ENCODE assay signal across 19 cellular contexts in the genomic region with DNA sequence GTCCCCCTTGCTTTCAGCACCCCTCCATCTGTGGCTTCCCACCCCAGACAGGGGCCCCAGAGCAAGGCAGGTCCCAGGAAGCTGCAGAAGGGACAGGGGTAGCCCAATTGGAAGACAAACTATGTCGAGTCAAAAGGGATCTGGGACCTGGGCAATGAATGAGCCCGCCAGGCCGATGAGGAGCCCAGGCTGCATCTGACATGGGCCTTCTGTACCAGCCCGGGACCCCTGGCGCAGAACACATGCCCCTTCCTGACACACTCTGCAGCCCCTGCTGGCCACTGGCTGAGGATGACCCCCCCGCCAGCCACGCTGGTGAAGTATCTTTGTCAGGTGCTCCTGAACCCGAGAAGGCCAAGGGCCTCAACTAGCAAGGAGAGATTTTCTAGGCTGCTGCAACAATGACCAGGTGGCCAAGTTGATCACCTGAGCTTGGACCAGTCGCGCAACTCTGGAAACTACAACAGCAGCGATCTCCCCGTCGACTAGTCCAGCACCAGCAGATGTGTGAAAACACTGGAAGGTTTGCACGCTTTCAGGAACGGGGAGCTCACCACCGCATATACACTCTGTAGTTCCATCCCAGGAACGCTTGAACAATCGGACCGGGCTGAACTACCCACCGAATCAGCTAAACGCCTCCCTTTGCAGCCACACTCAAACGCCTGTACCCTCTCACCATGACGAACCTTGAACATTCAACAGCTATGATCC.
DNase-seq lines count a peak whose midpoint lies in the region; ATAC-seq and TF ChIP-seq lines count a peak whose summit lies in the region.
"Had no signal": no experiment of that assay in that cellular context is flagged by ENCODE, and none has a peak within 500 bp of the region (broad histone marks: within the 10 kb centered on the region; RNA-seq: fewer than 3 reads in every experiment).

No MANE protein-coding gene starts in this region.

- CTCF ChIA-PET in CD4-positive, alpha-beta T cell (lab: Charles Lee): no interaction called here

- H3K4me3 ChIP-seq in GM23338: no peak overlapping the region
- no peak overlapping the region for H3K4me3 ChIP-seq in lower lobe of right lung
- H3K4me3 ChIP-seq: MG63, SK-N-MC had no signal

- peaks cover 47% of the 10 kb centered on the region for H3K36me3 Mint-ChIP-seq in CD4-positive, alpha-beta T cell (ENCODE audit: low read depth)
- peaks cover 30% of the 10 kb centered on the region for H3K36me3 Mint-ChIP-seq in GM23338 (ENCODE audit: low read depth)

- no peaks in the 10 kb centered on the region for H3K9me2 ChIP-seq in GM23338 (ENCODE audit: insufficient read depth)

- intact Hi-C loops in CD4-positive, alpha-beta T cell (cut with DNase I, micrococcal nuclease): no loop called here
- intact Hi-C loops in lower lobe of right lung (cut with DNase I) (no loop called here), sciatic nerve (cut with DNase I) (no loop called here)

- H3K4me2 ChIP-seq in GM23338: no peak overlapping the region

- H3K27me3 Mint-ChIP-seq in CD4-positive, alpha-beta T cell: no peaks in the 10 kb centered on the region
- H3K27me3 Mint-ChIP-seq in GM23338 (ENCODE audit: insufficient read depth, low read depth, poor library complexity): peaks cover 4% of the 10 kb centered on the region

- TF ChIP-seq CTCF in CD4-positive, alpha-beta T cell (IDR thresholded peaks at IDR 0.05): no peak
- TF ChIP-seq CTCF in GM23338 (conservative IDR thresholded peaks at IDR 0.05; ENCODE audit: low read depth in 2 of 2) (no peak), lower lobe of right lung (IDR thresholded peaks at IDR 0.05) (no peak)

- H3K27ac Mint-ChIP-seq in CD4-positive, alpha-beta T cell: no peak overlapping the region
- 0 out of 2 replicates have a peak overlapping the region, but pooled peaks have one; percentile 18 for H3K27ac Mint-ChIP-seq in GM23338
- H3K27ac Mint-ChIP-seq: HFFc6 had no signal

- H2AFZ ChIP-seq in GM23338: no peak overlapping the region

- no peak overlapping the region for H3K27ac ChIP-seq in CD4-positive, alpha-beta T cell (ENCODE audit: low read depth, low read length)
- H3K27ac ChIP-seq in GM23338 (ENCODE audit: low read depth) (no peak overlapping the region), lower lobe of right lung (no peak overlapping the region)

- no peak for ATAC-seq in CD4-positive, alpha-beta T cell (ENCODE audit: poor library complexity)
- no peak for ATAC-seq in GM23338
- ATAC-seq in lower lobe of right lung: no peak
- ATAC-seq in sciatic nerve: no peak
- ATAC-seq: PC-3 had no signal

- H3K4me3 Mint-ChIP-seq in CD4-positive, alpha-beta T cell: peak overlapping the region; percentile 7
- no peak overlapping the region for H3K4me3 Mint-ChIP-seq in GM23338
- H3K4me3 Mint-ChIP-seq: HFFc6 had no signal

- no peak for DNase-seq in CD4-positive, alpha-beta T cell
- DNase-seq in GM23338 (ENCODE audit: low spot score) (no peak), lower lobe of right lung (peak; percentile 41), sciatic nerve (ENCODE audit: low spot score) (peak; percentile 50), GDM1 (lab: John Stamatoyannopoulos, UW) (no peak), CD1c-positive myeloid dendritic cell (ENCODE audit: extremely low spot score) (no peak)
- DNase-seq in activated effector memory CD4-positive, alpha-beta T cell treated with anti-CD3 and anti-CD28 coated beads, Interleukin-2, amount 50 U/mL, for 16 hours: no peak
- DNase-seq: DMS 273 treated with DMSO at 0.1 percent for 48 hours, GF-D8, HFFc6, Karpas-422, MG63, NCI-H1092, NCI-H146, NCI-H2081, NCI-H510A, NCI-H774, PC-3 had no signal

- no peaks in the 10 kb centered on the region for H3K36me3 ChIP-seq in GM23338 (ENCODE audit: insufficient read depth)
- H3K36me3 ChIP-seq in lower lobe of right lung: peaks cover 63% of the 10 kb centered on the region

- H3K4me1 ChIP-seq in GM23338 (ENCODE audit: insufficient read depth) (no peaks in the 10 kb centered on the region), lower lobe of right lung (peaks cover 28% of the 10 kb centered on the region)

- POLR2A ChIA-PET in CD4-positive, alpha-beta T cell (lab: Charles Lee): no interaction called here

- peaks cover 17% of the 10 kb centered on the region for H3K79me2 ChIP-seq in GM23338 (replicated peaks; ENCODE audit: insufficient read depth)

- no peaks in the 10 kb centered on the region for H3K9me3 Mint-ChIP-seq in CD4-positive, alpha-beta T cell
- H3K9me3 Mint-ChIP-seq in GM23338: no peaks in the 10 kb centered on the region
- H3K9me3 Mint-ChIP-seq: HFFc6 had no signal

- H3K27me3 ChIP-seq in CD4-positive, alpha-beta T cell (ENCODE audit: control insufficient read depth, insufficient read depth, low read length): no peaks in the 10 kb centered on the region
- no peaks in the 10 kb centered on the region for H3K27me3 ChIP-seq in GM23338 (ENCODE audit: insufficient read depth)
- H3K27me3 ChIP-seq in lower lobe of right lung (ENCODE audit: low read depth): no peaks in the 10 kb centered on the region
- H3K27me3 ChIP-seq: MG63 had no signal

- no peaks in the 10 kb centered on the region for H3K9me3 ChIP-seq in CD4-positive, alpha-beta T cell (ENCODE audit: control insufficient read depth, low read length)
- no peaks in the 10 kb centered on the region for H3K9me3 ChIP-seq in lower lobe of right lung
- H3K9me3 ChIP-seq: MG63 had no signal

- H4K20me1 ChIP-seq in GM23338 (replicated peaks; ENCODE audit: insufficient read depth): peaks cover 16% of the 10 kb centered on the region; the same call in 1 of the 2 replicates

- no peaks in the 10 kb centered on the region for H3F3A ChIP-seq in GM23338 (replicated peaks; ENCODE audit: low read depth)

- H3K4me1 Mint-ChIP-seq in CD4-positive, alpha-beta T cell (ENCODE audit: low read depth): peaks cover 34% of the 10 kb centered on the region
- H3K4me1 Mint-ChIP-seq in GM23338: peaks cover 3% of the 10 kb centered on the region; the same call in 2 of the 3 replicates

TF ChIP-seq in GM23338, 12 proteins besides CTCF, POLR2A, EP300 and RAD21 (continues in another document):
- no peak for TF ChIP-seq JUNB (IDR thresholded peaks at IDR 0.05; ENCODE audit: unreplicated experiment)
- no peak for TF ChIP-seq CREB1 (CRISPR knock-in tag; IDR thresholded peaks at IDR 0.05; ENCODE audit: low read depth)
- no peak for TF ChIP-seq ZNF114 (CRISPR knock-in tag; IDR thresholded peaks at IDR 0.05)
- TF ChIP-seq ZNF331 (CRISPR knock-in tag; IDR thresholded peaks at IDR 0.05; ENCODE audit: low read depth): no peak
- no peak for TF ChIP-seq EZH2phosphoT487 (IDR thresholded peaks at IDR 0.05; ENCODE audit: unreplicated experiment)
- TF ChIP-seq, protein P1, sequence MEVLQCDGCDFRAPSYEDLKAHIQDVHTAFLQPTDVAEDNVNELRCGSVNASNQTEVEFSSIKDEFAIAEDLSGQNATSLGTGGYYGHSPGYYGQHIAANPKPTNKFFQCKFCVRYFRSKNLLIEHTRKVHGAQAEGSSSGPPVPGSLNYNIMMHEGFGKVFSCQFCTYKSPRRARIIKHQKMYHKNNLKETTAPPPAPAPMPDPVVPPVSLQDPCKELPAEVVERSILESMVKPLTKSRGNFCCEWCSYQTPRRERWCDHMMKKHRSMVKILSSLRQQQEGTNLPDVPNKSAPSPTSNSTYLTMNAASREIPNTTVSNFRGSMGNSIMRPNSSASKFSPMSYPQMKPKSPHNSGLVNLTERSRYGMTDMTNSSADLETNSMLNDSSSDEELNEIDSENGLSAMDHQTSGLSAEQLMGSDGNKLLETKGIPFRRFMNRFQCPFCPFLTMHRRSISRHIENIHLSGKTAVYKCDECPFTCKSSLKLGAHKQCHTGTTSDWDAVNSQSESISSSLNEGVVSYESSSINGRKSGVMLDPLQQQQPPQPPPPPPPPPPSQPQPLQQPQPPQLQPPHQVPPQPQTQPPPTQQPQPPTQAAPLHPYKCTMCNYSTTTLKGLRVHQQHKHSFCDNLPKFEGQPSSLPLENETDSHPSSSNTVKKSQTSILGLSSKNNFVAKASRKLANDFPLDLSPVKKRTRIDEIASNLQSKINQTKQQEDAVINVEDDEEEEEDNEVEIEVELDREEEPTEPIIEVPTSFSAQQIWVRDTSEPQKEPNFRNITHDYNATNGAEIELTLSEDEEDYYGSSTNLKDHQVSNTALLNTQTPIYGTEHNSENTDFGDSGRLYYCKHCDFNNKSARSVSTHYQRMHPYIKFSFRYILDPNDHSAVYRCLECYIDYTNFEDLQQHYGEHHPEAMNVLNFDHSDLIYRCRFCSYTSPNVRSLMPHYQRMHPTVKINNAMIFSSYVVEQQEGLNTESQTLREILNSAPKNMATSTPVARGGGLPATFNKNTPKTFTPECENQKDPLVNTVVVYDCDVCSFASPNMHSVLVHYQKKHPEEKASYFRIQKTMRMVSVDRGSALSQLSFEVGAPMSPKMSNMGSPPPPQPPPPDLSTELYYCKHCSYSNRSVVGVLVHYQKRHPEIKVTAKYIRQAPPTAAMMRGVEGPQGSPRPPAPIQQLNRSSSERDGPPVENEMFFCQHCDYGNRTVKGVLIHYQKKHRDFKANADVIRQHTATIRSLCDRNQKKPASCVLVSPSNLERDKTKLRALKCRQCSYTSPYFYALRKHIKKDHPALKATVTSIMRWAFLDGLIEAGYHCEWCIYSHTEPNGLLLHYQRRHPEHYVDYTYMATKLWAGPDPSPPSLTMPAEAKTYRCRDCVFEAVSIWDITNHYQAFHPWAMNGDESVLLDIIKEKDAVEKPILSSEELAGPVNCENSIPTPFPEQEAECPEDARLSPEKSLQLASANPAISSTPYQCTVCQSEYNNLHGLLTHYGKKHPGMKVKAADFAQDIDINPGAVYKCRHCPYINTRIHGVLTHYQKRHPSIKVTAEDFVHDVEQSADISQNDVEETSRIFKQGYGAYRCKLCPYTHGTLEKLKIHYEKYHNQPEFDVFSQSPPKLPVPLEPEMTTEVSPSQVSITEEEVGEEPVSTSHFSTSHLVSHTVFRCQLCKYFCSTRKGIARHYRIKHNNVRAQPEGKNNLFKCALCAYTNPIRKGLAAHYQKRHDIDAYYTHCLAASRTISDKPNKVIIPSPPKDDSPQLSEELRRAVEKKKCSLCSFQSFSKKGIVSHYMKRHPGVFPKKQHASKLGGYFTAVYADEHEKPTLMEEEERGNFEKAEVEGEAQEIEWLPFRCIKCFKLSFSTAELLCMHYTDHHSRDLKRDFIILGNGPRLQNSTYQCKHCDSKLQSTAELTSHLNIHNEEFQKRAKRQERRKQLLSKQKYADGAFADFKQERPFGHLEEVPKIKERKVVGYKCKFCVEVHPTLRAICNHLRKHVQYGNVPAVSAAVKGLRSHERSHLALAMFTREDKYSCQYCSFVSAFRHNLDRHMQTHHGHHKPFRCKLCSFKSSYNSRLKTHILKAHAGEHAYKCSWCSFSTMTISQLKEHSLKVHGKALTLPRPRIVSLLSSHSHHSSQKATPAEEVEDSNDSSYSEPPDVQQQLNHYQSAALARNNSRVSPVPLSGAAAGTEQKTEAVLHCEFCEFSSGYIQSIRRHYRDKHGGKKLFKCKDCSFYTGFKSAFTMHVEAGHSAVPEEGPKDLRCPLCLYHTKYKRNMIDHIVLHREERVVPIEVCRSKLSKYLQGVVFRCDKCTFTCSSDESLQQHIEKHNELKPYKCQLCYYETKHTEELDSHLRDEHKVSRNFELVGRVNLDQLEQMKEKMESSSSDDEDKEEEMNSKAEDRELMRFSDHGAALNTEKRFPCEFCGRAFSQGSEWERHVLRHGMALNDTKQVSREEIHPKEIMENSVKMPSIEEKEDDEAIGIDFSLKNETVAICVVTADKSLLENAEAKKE (CRISPR knock-in tag; IDR thresholded peaks at IDR 0.05): no peak
- TF ChIP-seq EZH2 (IDR thresholded peaks at IDR 0.05; ENCODE audit: low read depth, unreplicated experiment): no peak

Comparison
In these comparisons a context has a peak if more than half of its experiments do, and no peak if none do; other contexts are left out.
1. DNase-seq: peak in lower lobe of right lung (single experiment) and sciatic nerve (single experiment); none in CD4-positive, alpha-beta T cell (0 of 10), GM23338 (single experiment), activated effector memory CD4-positive, alpha-beta T cell treated with anti-CD3 and anti-CD28 coated beads, Interleukin-2, amount 50 U/mL, for 16 hours (single experiment), GDM1 (single experiment) and CD1c-positive myeloid dendritic cell (single experiment).